ENCODE assay signal across 19 cellular contexts in the genomic region with DNA sequence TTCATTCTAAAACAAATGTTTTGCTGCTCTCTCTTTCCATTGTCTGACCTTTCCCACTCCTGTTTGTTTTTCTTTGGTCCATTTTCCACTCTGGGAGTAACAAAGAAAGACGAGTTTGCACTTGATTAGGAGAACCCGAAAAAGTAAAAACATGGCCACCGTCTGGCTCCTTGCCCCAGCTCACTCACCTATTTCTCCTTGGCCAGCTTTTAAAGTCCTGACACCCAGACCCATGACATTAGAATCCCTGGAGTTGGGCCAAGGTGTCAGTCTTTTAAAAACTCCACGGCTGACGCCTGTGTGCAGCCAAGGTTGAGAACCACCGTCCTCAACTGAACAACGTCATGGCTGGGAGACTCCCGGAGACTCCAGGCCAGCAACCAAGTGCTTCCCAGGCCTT.
DNase-seq lines count a peak whose midpoint lies in the region; ATAC-seq and TF ChIP-seq lines count a peak whose summit lies in the region.
"Had no signal": no experiment of that assay in that cellular context is flagged by ENCODE, and none has a peak within 500 bp of the region (broad histone marks: within the 10 kb centered on the region; RNA-seq: fewer than 3 reads in every experiment).

No MANE protein-coding gene starts in this region.

- no peak overlapping the region for H4K8ac ChIP-seq in H9 (replicated peaks; ENCODE audit: insufficient read length, low read depth, low read length)

- H3K9me3 ChIP-seq in H9 (ENCODE audit: control insufficient read depth, low read depth, low read length) (no peaks in the 10 kb centered on the region), left ventricle myocardium inferior (replicated peaks) (no peaks in the 10 kb centered on the region)

- intact Hi-C loops in left ventricle myocardium inferior (cut with micrococcal nuclease) = no loop called here

- no peaks in the 10 kb centered on the region for H4K20me1 ChIP-seq in H9 (ENCODE audit: control insufficient read depth, insufficient read depth, insufficient read length)

- H3T11ph ChIP-seq in H9 (ENCODE audit: low read length) = no peak overlapping the region

- peak overlapping the region; percentile 34 for H2AFZ ChIP-seq in H9 (ENCODE audit: low read length)

- no peak overlapping the region for H2BK5ac ChIP-seq in H9 (ENCODE audit: insufficient read length, low read length)

- no peak overlapping the region for H2BK12ac ChIP-seq in H9 (ENCODE audit: insufficient read length, low read depth, low read length)

- no peaks in the 10 kb centered on the region for H3K4me1 ChIP-seq in H9 (ENCODE audit: insufficient read depth, low read length)
- H3K4me1 ChIP-seq in left ventricle myocardium inferior = peaks cover 16% of the 10 kb centered on the region

- H3K14ac ChIP-seq in H9 (ENCODE audit: insufficient read depth, low read length) = 0 out of 2 replicates have a peak overlapping the region, but pooled peaks have one; percentile 29

- H3K27ac ChIP-seq in H9 (ENCODE audit: insufficient read length, low read depth, low read length) (no peak overlapping the region), left ventricle myocardium inferior (replicated peaks) (peak overlapping the region; percentile 16)

- H3K9ac ChIP-seq in H9 (ENCODE audit: extremely low read depth, insufficient read length, low read length) = no peak overlapping the region

- H3K27me3 ChIP-seq in H9 (ENCODE audit: insufficient read depth, low read length) = no peaks in the 10 kb centered on the region
- H3K27me3 ChIP-seq in left ventricle myocardium inferior (ENCODE audit: low read depth) = peaks cover 4% of the 10 kb centered on the region

- no CpG with 5 or more reads among the region's 8 CpGs for WGBS in H9 (ENCODE audit: extremely low coverage, insufficient read length, low lambda C conversion rate)

- H2BK15ac ChIP-seq in H9 (ENCODE audit: low read depth, low read length) = no peak overlapping the region

- no peak overlapping the region for H2BK120ac ChIP-seq in H9 (ENCODE audit: low read depth, low read length, poor library complexity, severe bottlenecking)

- no peak overlapping the region for H3K23ac ChIP-seq in H9 (ENCODE audit: insufficient read length, low read depth, low read length)

- no peak overlapping the region for H3K18ac ChIP-seq in H9 (ENCODE audit: insufficient read length, low read depth, low read length)

- no peak overlapping the region for H3K4ac ChIP-seq in H9 (ENCODE audit: low read depth, low read length)

- no peaks in the 10 kb centered on the region for H3K9me3 Mint-ChIP-seq in H9
- H3K9me3 Mint-ChIP-seq in osteocyte (ENCODE audit: unreplicated experiment) = no peaks in the 10 kb centered on the region
- H3K9me3 Mint-ChIP-seq: brain; T-helper 1 cell treated with Interleukin-12 subunit alpha and Interleukin-12 subunit beta and Interleukin-4 antibody, amounts not matched to agents 30 μg/mL and 1 μg/mL, for 36 hours had no signal

- no peak overlapping the region for H4K91ac ChIP-seq in H9 (ENCODE audit: insufficient read length, low read depth, low read length)

- DNase-seq in H9 (no peak), astrocyte of the hippocampus (ENCODE audit: low read depth, low spot score) (peak; percentile 67), left ventricle myocardium inferior (peak; percentile 24), osteocyte (ENCODE audit: extremely low spot score, unreplicated experiment) (no peak), activated gamma-delta T cell (lab: John Stamatoyannopoulos, UW) (no peak), AG20443 (ENCODE audit: low spot score) (no peak)
- DNase-seq: activated CD4-positive, CD25-positive, alpha-beta regulatory T cell treated with anti-CD3 and anti-CD28 coated beads, Interleukin-2, amount 50 U/mL, for 72 hours; activated naive CD4-positive, alpha-beta T cell; DMS153; effector CD8-positive, alpha-beta T cell; NCI-H187 treated with DMSO at 0.1 percent for 48 hours; NCI-H69; stimulated activated CD4-positive, alpha-beta T cell treated with anti-CD3 and anti-CD28 coated beads, Interleukin-2, amount 100 ng/mL, for 48 hours; stimulated activated CD8-positive, alpha-beta memory T cell treated with anti-CD3 and anti-CD28 coated beads, Interleukin-4, amount 100 ng/mL, for 48 hours had no signal

- ATAC-seq in HG02798 (IDR thresholded peaks at IDR 0.05; ENCODE audit: poor library complexity, unreplicated experiment) = no peak
- no peak for ATAC-seq in HG02610 (IDR thresholded peaks at IDR 0.05; ENCODE audit: unreplicated experiment)

- H3K79me1 ChIP-seq in H9 (ENCODE audit: insufficient read depth, low read depth, low read length, poor library complexity, severe bottlenecking) = no peaks in the 10 kb centered on the region

- no peaks in the 10 kb centered on the region; the same call in 1 of the 2 replicates for H3K27me3 Mint-ChIP-seq in H9 (ENCODE audit: low read depth)
- no peaks in the 10 kb centered on the region for H3K27me3 Mint-ChIP-seq in osteocyte (ENCODE audit: unreplicated experiment)

- peak overlapping the region in 2 of 3 experiments; percentile 16 to 79; a peak in 3 of 7 replicates for H3K27ac Mint-ChIP-seq in H9
- peak overlapping the region; percentile 95 for H3K27ac Mint-ChIP-seq in osteocyte (ENCODE audit: unreplicated experiment)
- H3K27ac Mint-ChIP-seq: B cell; brain; T-helper 1 cell treated with Interleukin-12 subunit alpha and Interleukin-12 subunit beta and Interleukin-4 antibody, amounts not matched to agents 30 μg/mL and 1 μg/mL, for 36 hours had no signal

- H3K4me1 Mint-ChIP-seq in H9 = peaks cover 13% of the 10 kb centered on the region in 2 experiments
- H3K4me1 Mint-ChIP-seq in osteocyte (ENCODE audit: unreplicated experiment) = peaks cover 24% of the 10 kb centered on the region
- H3K4me1 Mint-ChIP-seq: B cell had no signal

- H3K4me3 Mint-ChIP-seq in H9 = no peak overlapping the region
- no peak overlapping the region for H3K4me3 Mint-ChIP-seq in osteocyte (ENCODE audit: unreplicated experiment)
- H3K4me3 Mint-ChIP-seq: B cell; brain; T-helper 1 cell treated with Interleukin-12 subunit alpha and Interleukin-12 subunit beta and Interleukin-4 antibody, amounts not matched to agents 30 μg/mL and 1 μg/mL, for 36 hours had no signal

- H2AK5ac ChIP-seq in H9 (ENCODE audit: insufficient read length, low read length) = no peak overlapping the region

- no peak overlapping the region for H2BK20ac ChIP-seq in H9 (ENCODE audit: low read depth, low read length, poor library complexity, severe bottlenecking)

- TF ChIP-seq CTCF in H9 (conservative IDR thresholded peaks at IDR 0.05) (no peak), left ventricle myocardium inferior (IDR thresholded peaks at IDR 0.05; ENCODE audit: borderline replicate concordance) (no peak), osteocyte (IDR thresholded peaks at IDR 0.05) (no peak)

- no peaks in the 10 kb centered on the region for H3K36me3 Mint-ChIP-seq in H9 (ENCODE audit: insufficient read depth in 1 of 3, low read depth in 3 of 3)
- H3K36me3 Mint-ChIP-seq in osteocyte (ENCODE audit: unreplicated experiment) = no peaks in the 10 kb centered on the region
- H3K36me3 Mint-ChIP-seq: brain had no signal

- H3K56ac ChIP-seq in H9 (ENCODE audit: insufficient read length, low read depth, low read length) = no peak overlapping the region

- H3K4me2 ChIP-seq in H9 (ENCODE audit: insufficient read depth, insufficient read length, low read length) = no peak overlapping the region

- H3K23me2 ChIP-seq in H9 (ENCODE audit: insufficient read length, low read depth, low read length, poor library complexity, severe bottlenecking) = no peaks in the 10 kb centered on the region

- H3K36me3 ChIP-seq in left ventricle myocardium inferior = no peaks in the 10 kb centered on the region

- H4K5ac ChIP-seq in H9 (ENCODE audit: insufficient read length, low read depth, low read length) = no peak overlapping the region

- H3K4me3 ChIP-seq in left ventricle myocardium inferior = no peak overlapping the region

- H3K79me2 ChIP-seq in H9 (ENCODE audit: insufficient read depth, low read length) = no peaks in the 10 kb centered on the region

Comparison
In these comparisons a context has a peak if more than half of its experiments do, and no peak if none do; other contexts are left out.
1. DNase-seq: peak in astrocyte of the hippocampus (single experiment) and left ventricle myocardium inferior (single experiment); none in H9 (single experiment), osteocyte (single experiment), activated gamma-delta T cell (single experiment) and AG20443 (single experiment).